14 cellular contexts compared by ENCODE assay signal in genomic region chr6:37878150-37878710, GRCh38. TPM values are rescaled to one million over a fixed set of nuclear protein-coding genes. Genes with fewer than 3 reads are reported as not detected.
A peak's percentile ranks its signal among the peaks of the same experiment; 100 is the strongest.
DNase-seq lines count a peak whose midpoint lies in the region; ATAC-seq and TF ChIP-seq lines count a peak whose summit lies in the region.
"Had no signal": no experiment of that assay in that cellular context is flagged by ENCODE, and none has a peak within 500 bp of the region (broad histone marks: within the 10 kb centered on the region; RNA-seq: fewer than 3 reads in every experiment).

No MANE protein-coding gene starts in this region.

- no peaks in the 10 kb centered on the region for H3K27me3 ChIP-seq in CD4-positive, CD25-positive, alpha-beta regulatory T cell (ENCODE audit: control insufficient read depth, insufficient read depth, low read length)
- H3K27me3 ChIP-seq in IMR-90 (ENCODE audit: control insufficient read depth, insufficient read depth, low read length) (no peaks in the 10 kb centered on the region), neutrophil (no peaks in the 10 kb centered on the region), prostate gland (replicated peaks; ENCODE audit: insufficient read depth) (no peaks in the 10 kb centered on the region)
- H3K27me3 ChIP-seq: BLaER1, MG63 had no signal

- no peak overlapping the region for H3K4me3 ChIP-seq in CD4-positive, CD25-positive, alpha-beta regulatory T cell (ENCODE audit: low read depth, low read length)
- H3K4me3 ChIP-seq in IMR-90 (ENCODE audit: insufficient read depth, low read depth, low read length), result no peak overlapping the region
- no peak overlapping the region for H3K4me3 ChIP-seq in neutrophil (ENCODE audit: low read depth in 1 of 2, low read length in 1 of 2)
- H3K4me3 ChIP-seq in prostate gland, result no peak overlapping the region
- H3K4me3 ChIP-seq: BLaER1, MG63 had no signal

- peak overlapping the region in 2 of 3 donors; percentile 40 to 89 for H3K27ac Mint-ChIP-seq in CD4-positive, CD25-positive, alpha-beta regulatory T cell
- peak overlapping the region; percentile 0 to 41 for H3K27ac Mint-ChIP-seq in effector memory CD8-positive, alpha-beta T cell

- no peak overlapping the region; the same call in 1 of the 2 replicates for H2BK20ac ChIP-seq in IMR-90 (ENCODE audit: low read depth, low read length)

- ATAC-seq in CD4-positive, CD25-positive, alpha-beta regulatory T cell (ENCODE audit: low read depth in 2 of 2), result no peak
- no peak for ATAC-seq in IMR-90 (ENCODE audit: low read depth)
- no peak for ATAC-seq in effector memory CD8-positive, alpha-beta T cell (replicated peaks)
- ATAC-seq in HG02610 (IDR thresholded peaks at IDR 0.05; ENCODE audit: unreplicated experiment), result no peak
- ATAC-seq: SK-N-SH treated with all-trans-retinoic acid at 6 μM for 48 hours had no signal

- no peak overlapping the region for H2BK5ac ChIP-seq in IMR-90 (ENCODE audit: low read depth, low read length, poor library complexity, severe bottlenecking)

- 96% methylated on average over 4 of the region's 7 CpGs; no CpG with 5 or more reads in 1 of the 2 experiments for WGBS in IMR-90 (ENCODE audit: extremely low coverage in 2 of 2, insufficient read length in 1 of 2), 2 experiments
- WGBS in prostate gland, result 83% methylated on average over 7 of the region's 7 CpGs

- H3K9ac ChIP-seq in IMR-90 (ENCODE audit: low read depth, low read length), result no peak overlapping the region
- H3K9ac ChIP-seq: BLaER1 had no signal

- peaks cover 24 to 87% of the 10 kb centered on the region in 2 experiments for H3K79me1 ChIP-seq in IMR-90 (ENCODE audit: low read depth in 1 of 2, low read length in 2 of 2)

- H2AFZ ChIP-seq in IMR-90 (replicated peaks; ENCODE audit: low read length, poor library complexity), result no peak overlapping the region

- peak overlapping the region; percentile 19 for H3K4me2 ChIP-seq in IMR-90 (ENCODE audit: low read depth, low read length)
- H3K4me2 ChIP-seq: BLaER1 had no signal

- TF ChIP-seq POLR2A in IMR-90 (IDR thresholded peaks at IDR 0.05; ENCODE audit: low read depth, low read length) (no peak), prostate gland (IDR thresholded peaks at IDR 0.05) (no peak)

- H3K4ac ChIP-seq in IMR-90 (ENCODE audit: low read depth, low read length), result no peak overlapping the region

- DNase-seq in CD4-positive, CD25-positive, alpha-beta regulatory T cell, result no peak
- DNase-seq in IMR-90, result peak; percentile 42
- DNase-seq in effector memory CD8-positive, alpha-beta T cell, result no peak
- no peak for DNase-seq in NCI-H1048 (lab: John Stamatoyannopoulos, UW)
- no peak for DNase-seq in amniotic stem cell (lab: John Stamatoyannopoulos, UW)
- no peak for DNase-seq in prostate gland (ENCODE audit: low spot score)
- DNase-seq: activated CD8-positive, alpha-beta memory T cell treated with anti-CD3 and anti-CD28 coated beads, Interleukin-2, amount 50 U/mL, for 48 hours; dermis blood vessel endothelial cell; MG63; stimulated activated CD4-positive, alpha-beta T cell treated with anti-CD3 and anti-CD28 coated beads, Interleukin-2, amount 100 ng/mL, for 48 hours had no signal

- H2BK15ac ChIP-seq in IMR-90 (ENCODE audit: low read depth, low read length), result no peak overlapping the region

- no peak overlapping the region for H2BK120ac ChIP-seq in IMR-90 (ENCODE audit: low read depth, low read length)

- intact Hi-C loops in IMR-90 (cut with micrococcal nuclease), result no loop called here
- intact Hi-C loops in prostate gland (cut with DNase I), result no loop called here

- dilution Hi-C loops in IMR-90 (cut with HindIII; ENCODE audit: low sequenced_read_pairs, unreplicated experiment), result no loop called here

- no peaks in the 10 kb centered on the region for H3K4me1 ChIP-seq in CD4-positive, CD25-positive, alpha-beta regulatory T cell (ENCODE audit: control insufficient read depth, insufficient read depth, low read length, poor library complexity, severe bottlenecking)
- H3K4me1 ChIP-seq in IMR-90 (ENCODE audit: control insufficient read depth, insufficient read depth, low read length), result peaks cover 21% of the 10 kb centered on the region
- H3K4me1 ChIP-seq in neutrophil (ENCODE audit: control insufficient read depth in 1 of 2, insufficient read depth in 1 of 2, low read depth in 1 of 2, low read length in 1 of 2), result peaks cover 31 to 35% of the 10 kb centered on the region in 2 experiments
- no peaks in the 10 kb centered on the region for H3K4me1 ChIP-seq in prostate gland (replicated peaks)

- no peak overlapping the region for H3K23ac ChIP-seq in IMR-90 (ENCODE audit: low read depth, low read length)

- H3K14ac ChIP-seq in IMR-90 (replicated peaks; ENCODE audit: low read depth, low read length), result 0 out of 2 replicates have a peak overlapping the region, but pooled peaks have one; percentile 39

- H3K36me3 ChIP-seq in CD4-positive, CD25-positive, alpha-beta regulatory T cell (ENCODE audit: control insufficient read depth, insufficient read depth, low read length), result no peaks in the 10 kb centered on the region
- no peaks in the 10 kb centered on the region for H3K36me3 ChIP-seq in IMR-90 (ENCODE audit: control insufficient read depth, insufficient read depth, low read length)
- H3K36me3 ChIP-seq in neutrophil, result no peaks in the 10 kb centered on the region
- no peaks in the 10 kb centered on the region for H3K36me3 ChIP-seq in prostate gland
- H3K36me3 ChIP-seq: MG63 had no signal

- H3K36me3 Mint-ChIP-seq in CD4-positive, CD25-positive, alpha-beta regulatory T cell, result peaks cover 16% of the 10 kb centered on the region
- peaks cover 3% of the 10 kb centered on the region for H3K36me3 Mint-ChIP-seq in effector memory CD8-positive, alpha-beta T cell (ENCODE audit: insufficient read depth)

- no peak overlapping the region for H2AK5ac ChIP-seq in IMR-90 (ENCODE audit: low read depth, low read length)

- TF ChIP-seq RAD21 in IMR-90 (IDR thresholded peaks at IDR 0.05; ENCODE audit: low read length), result no peak

- POLR2A ChIA-PET in IMR-90 (lab: Charles Lee; ENCODE audit: unreplicated experiment), result no interaction called here

- H3K9me3 Mint-ChIP-seq in CD4-positive, CD25-positive, alpha-beta regulatory T cell, result no peaks in the 10 kb centered on the region
- H3K9me3 Mint-ChIP-seq in effector memory CD8-positive, alpha-beta T cell, result no peaks in the 10 kb centered on the region

- H4K5ac ChIP-seq in IMR-90 (ENCODE audit: low read depth, low read length), result peak overlapping the region; percentile 22; the same call in 1 of the 2 replicates

- no peak overlapping the region for H2AK9ac ChIP-seq in IMR-90 (replicated peaks; ENCODE audit: low read depth, low read length, poor library complexity)

- H3K18ac ChIP-seq in IMR-90 (ENCODE audit: low read depth, low read length), result no peak overlapping the region; the same call in 1 of the 2 replicates

- H3K9me1 ChIP-seq in IMR-90 (ENCODE audit: insufficient read depth, low read length), result peaks cover 36% of the 10 kb centered on the region

- peaks cover 93% of the 10 kb centered on the region for H4K20me1 ChIP-seq in IMR-90 (ENCODE audit: insufficient read depth, low read length)

- no TSS peak for BruUV-seq in IMR-90 (replicated peaks; lab: Mats Ljungman, UMichigan)

- no peak overlapping the region for H4K91ac ChIP-seq in IMR-90 (ENCODE audit: insufficient read depth, low read depth, low read length)

- peak overlapping the region in 1 of 4 donors; percentile 44 for H3K4me3 Mint-ChIP-seq in CD4-positive, CD25-positive, alpha-beta regulatory T cell
- H3K4me3 Mint-ChIP-seq in effector memory CD8-positive, alpha-beta T cell, result no peak overlapping the region

- in situ Hi-C loops in IMR-90 (cut with MboI; ENCODE audit: low sequenced_read_pairs), result no loop called here

- H3K56ac ChIP-seq in IMR-90 (ENCODE audit: extremely low read depth, insufficient read depth, low read length), result no peak overlapping the region

- CTCF ChIA-PET in IMR-90 (lab: Yijun Ruan, JAX), result no interaction called here

- no peaks in the 10 kb centered on the region for H3K9me3 ChIP-seq in CD4-positive, CD25-positive, alpha-beta regulatory T cell (ENCODE audit: control insufficient read depth in 2 of 2, low read length in 2 of 2)
- H3K9me3 ChIP-seq in IMR-90 (ENCODE audit: control insufficient read depth, insufficient read depth, low read length) (no peaks in the 10 kb centered on the region), neutrophil (no peaks in the 10 kb centered on the region), prostate gland (no peaks in the 10 kb centered on the region)
- H3K9me3 ChIP-seq: MG63 had no signal

- H3K4me1 Mint-ChIP-seq in CD4-positive, CD25-positive, alpha-beta regulatory T cell, result peaks cover 20 to 81% (median 63%) of the 10 kb centered on the region in 4 donors
- peaks cover 44 to 68% of the 10 kb centered on the region in 2 donors for H3K4me1 Mint-ChIP-seq in effector memory CD8-positive, alpha-beta T cell (ENCODE audit: low read depth in 2 of 2)

- H4K8ac ChIP-seq in IMR-90 (ENCODE audit: low read depth in 2 of 2, low read length in 2 of 2), result no peak overlapping the region

- no peak for TF ChIP-seq CTCF in IMR-90 (conservative IDR thresholded peaks at IDR 0.05; ENCODE audit: low read depth, low read length)
- no peak for TF ChIP-seq CTCF in neutrophil (IDR thresholded peaks at IDR 0.05)
- TF ChIP-seq CTCF in prostate gland (IDR thresholded peaks at IDR 0.05), result no peak

- H3K27ac ChIP-seq in CD4-positive, CD25-positive, alpha-beta regulatory T cell (ENCODE audit: insufficient read depth, low read length, poor library complexity, severe bottlenecking), result no peak overlapping the region
- H3K27ac ChIP-seq in IMR-90 (ENCODE audit: insufficient read depth, low read length) (no peak overlapping the region), neutrophil (peak overlapping the region; percentile 11), prostate gland (no peak overlapping the region)
- H3K27ac ChIP-seq: BLaER1 had no signal

- H3K27me3 Mint-ChIP-seq in CD4-positive, CD25-positive, alpha-beta regulatory T cell, result no peaks in the 10 kb centered on the region
- no peaks in the 10 kb centered on the region for H3K27me3 Mint-ChIP-seq in effector memory CD8-positive, alpha-beta T cell

TF ChIP-seq in IMR-90, 13 proteins besides CTCF, POLR2A, EP300 and RAD21 (continues in another document):
- TF ChIP-seq RFX5 (IDR thresholded peaks at IDR 0.05; ENCODE audit: low read depth, low read length), result no peak

RNA-seq across cellular contexts. Expression of gene ZFAND3, which starts 58.7 kb away (rescaled TPM):
- total RNA-seq in CD4-positive, CD25-positive, alpha-beta regulatory T cell, result 60.0 TPM
- 1 to 10 TPM; 3.5 to 5.4 (median 4.9) TPM for polyA plus RNA-seq in CD4-positive, CD25-positive, alpha-beta regulatory T cell
- total RNA-seq in IMR-90 (2012; rRNA removed) (10.9 and 13.1 TPM in 2 replicates), prostate gland (10 to 100 TPM; 43.5 to 89.1 TPM)
- 21.8 and 26.7 TPM in 2 replicates for polyA plus RNA-seq in IMR-90 (2012; rRNA removed)
- polyA plus RNA-seq in IMR-90 (2012; cell fraction: cytosol; rRNA removed), result 15.3 and 24.4 TPM in 2 replicates
- 15.6 and 20.7 TPM in 2 replicates for polyA plus RNA-seq in IMR-90 (2012; cell fraction: nucleus; rRNA removed; ENCODE audit: low replicate concordance)
